Comparison of ENCODE assay signal across 11 cellular contexts in the genomic region with DNA sequence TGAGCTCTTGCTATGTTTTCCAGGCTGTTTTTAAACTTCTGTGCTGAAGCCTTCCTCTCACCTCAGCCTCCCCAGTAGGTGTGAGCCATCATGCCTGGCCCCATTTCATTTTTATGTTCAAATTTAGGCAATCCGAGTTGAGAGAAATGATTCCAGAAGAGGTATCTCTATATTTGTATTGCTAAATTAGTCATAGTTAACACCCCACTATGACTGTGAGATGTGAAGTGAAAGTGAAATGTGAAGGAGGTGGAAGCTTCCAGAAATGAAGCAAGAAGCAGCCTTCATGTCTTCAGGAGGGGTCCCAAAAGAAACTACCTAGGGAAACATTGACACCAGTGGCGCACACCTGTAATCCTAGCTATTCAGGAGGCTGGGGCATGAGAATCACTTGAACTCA. TPM values are rescaled to one million over a fixed set of nuclear protein-coding genes. Genes with fewer than 3 reads are reported as not detected.
DNase-seq lines count a peak whose midpoint lies in the region; ATAC-seq, FAIRE-seq and TF ChIP-seq lines count a peak whose summit lies in the region.
"Had no signal": no experiment of that assay in that cellular context is flagged by ENCODE, and none has a peak within 500 bp of the region (broad histone marks: within the 10 kb centered on the region; RNA-seq: fewer than 3 reads in every experiment).

No MANE protein-coding gene starts in this region.

- no peaks in the 10 kb centered on the region for H3K79me2 ChIP-seq in GM12878 (ENCODE audit: control insufficient read depth, insufficient read depth, low read length)

- in situ Hi-C loops in GM12878 (cut with MboI), result no loop called here

- SMC1A ChIA-PET in GM12878 (lab: Charles Lee; ENCODE audit: uncharacterized antibody, unreplicated experiment), result interaction anchor here (0.8 to 2.0 kb wide), 7 partner anchors 9 to 164 kb away, joined by 3 to 6 read pairs (median 4); no protein-coding TSS in a partner anchor

- no peak overlapping the region; the same call in 1 of the 2 replicates for H2AFZ ChIP-seq in GM12878 (ENCODE audit: control insufficient read depth, low read depth, low read length)

- TF ChIP-seq CTCF in GM12878 (IDR thresholded peaks at IDR 0.05 in 2 of 3, conservative IDR thresholded peaks at IDR 0.05 in 1 of 3; ENCODE audit: control insufficient read depth in 2 of 3, extremely low read depth in 1 of 3, insufficient read depth in 1 of 3, low read depth in 3 of 3, low read length in 3 of 3), result no peak
- no peak for TF ChIP-seq CTCF in sigmoid colon (IDR thresholded peaks at IDR 0.05)

- no peaks in the 10 kb centered on the region for H3K36me3 ChIP-seq in GM12878 (ENCODE audit: control insufficient read depth in 2 of 2, insufficient read depth in 2 of 2, low read length in 1 of 2)
- H3K36me3 ChIP-seq in sigmoid colon, result no peaks in the 10 kb centered on the region

- no TSS peak for BruUV-seq in GM12878 (replicated peaks; lab: Mats Ljungman, UMichigan)

- no peak overlapping the region for H3K27ac ChIP-seq in GM12878 (ENCODE audit: control insufficient read depth, insufficient read depth)
- no peak overlapping the region for H3K27ac ChIP-seq in sigmoid colon

- intact Hi-C loops in GM12878 (cut with micrococcal nuclease; ENCODE audit: unreplicated experiment) (loop anchor here (10.0 kb wide), 1 partner anchor 1400 kb away; the partner anchor contains the start of gene TMA16), sigmoid colon (cut with DNase I) (no loop called here)

- POLR2A ChIA-PET in GM12878 (lab: Charles Lee), result interaction anchor here (0.6 kb wide), 1 partner anchor 218 kb away, joined by 4 read pairs; the partner anchor contains the start of gene TMEM192

- H3K4me1 ChIP-seq in GM12878 (ENCODE audit: control insufficient read depth, insufficient read depth, low read length) (peaks cover 24% of the 10 kb centered on the region), sigmoid colon (no peaks in the 10 kb centered on the region)

- RAD21 ChIA-PET in GM12878 (lab: Charles Lee; ENCODE audit: unreplicated experiment), result interaction anchor here (1.4 kb wide), 1 partner anchor 126 kb away, joined by 3 read pairs; no protein-coding TSS in a partner anchor

- no peak for FAIRE-seq in GM12878 (lab: Jason Lieb, UNC)

- H3K9me3 ChIP-seq in GM12878 (replicated peaks; ENCODE audit: control insufficient read depth, insufficient read depth, low read length), result no peaks in the 10 kb centered on the region; the same call in 2 of the 3 replicates
- H3K9me3 ChIP-seq in sigmoid colon, result no peaks in the 10 kb centered on the region

- H3K27me3 ChIP-seq in GM12878 (replicated peaks in 1 of 2; ENCODE audit: control insufficient read depth in 2 of 2, insufficient read depth in 2 of 2, low read length in 1 of 2) (no peaks in the 10 kb centered on the region), sigmoid colon (no peaks in the 10 kb centered on the region)

- DNase-seq in GM12878 (ENCODE audit: low read depth, low spot score) (peak; percentile 48), SW 1271 (lab: John Stamatoyannopoulos, UW) (no peak), HuH-7 (ENCODE audit: low spot score) (no peak), sigmoid colon (no peak), RKO (ENCODE audit: low spot score) (no peak)
- DNase-seq: activated naive CD4-positive, alpha-beta T cell had no signal

- WGBS in GM12878 (ENCODE audit: insufficient coverage, insufficient replicate concordance, low lambda C conversion rate, missing lambda C conversion rate), result 35% methylated on average over 2 of the region's 2 CpGs
- WGBS in sigmoid colon, 2 donors, result 60 to 84% methylated on average over 2 of the region's 2 CpGs

- TF ChIP-seq EP300 in GM12878 (IDR thresholded peaks at IDR 0.05; ENCODE audit: borderline replicate concordance in 1 of 2, control insufficient read depth in 1 of 2, low read depth in 2 of 2, low read length in 2 of 2) (0 out of 4 replicates have a peak, but pooled peaks of 1 of the 2 experiments have one; percentile 38), sigmoid colon (IDR thresholded peaks at IDR 0.05) (no peak)

- H4K20me1 ChIP-seq in GM12878 (ENCODE audit: control insufficient read depth, insufficient read depth), result no peaks in the 10 kb centered on the region

- peak overlapping the region; percentile 6; the same call in 1 of the 2 replicates for H3K4me2 ChIP-seq in GM12878 (ENCODE audit: control insufficient read depth, insufficient read depth)

- no peak for TF ChIP-seq RAD21 in GM12878 (IDR thresholded peaks at IDR 0.05; ENCODE audit: insufficient read depth, low read depth, low read length)

- H3K4me3 ChIP-seq in GM12878, result no peak overlapping the region
- no peak overlapping the region for H3K4me3 ChIP-seq in sigmoid colon

- CTCF ChIA-PET in GM12878 (lab: Yijun Ruan, JAX), result interaction anchor here (0.8 to 1.4 kb wide), 4 partner anchors 10 to 79 kb away, joined by 3 to 5 read pairs (median 4); no protein-coding TSS in a partner anchor

- ATAC-seq in GM19023 (IDR thresholded peaks at IDR 0.05; ENCODE audit: unreplicated experiment) (peak; percentile 60), GM21723 (IDR thresholded peaks at IDR 0.05; ENCODE audit: unreplicated experiment) (peak; percentile 78), HG03103 (IDR thresholded peaks at IDR 0.05; ENCODE audit: low read depth, unreplicated experiment) (peak; percentile 67), GM12878 (peak; percentile 82)

- no peak overlapping the region for H3K9ac ChIP-seq in GM12878 (ENCODE audit: control insufficient read depth, insufficient read depth, low read length)

- TF ChIP-seq POLR2A in GM12878 (IDR thresholded peaks at IDR 0.05; ENCODE audit: low read depth, low read length), result no peak
- TF ChIP-seq POLR2A in sigmoid colon (IDR thresholded peaks at IDR 0.05), result no peak

TF ChIP-seq in GM12878, 131 proteins besides CTCF, POLR2A, EP300 and RAD21 (continues in another document):
- TF ChIP-seq BCLAF1 (IDR thresholded peaks at IDR 0.05) (no peak), NFXL1 (IDR thresholded peaks at IDR 0.05; ENCODE audit: borderline replicate concordance) (no peak), SIX5 (IDR thresholded peaks at IDR 0.05; ENCODE audit: low read depth, low read length, severe bottlenecking) (no peak), POU2F2 (IDR thresholded peaks at IDR 0.05; ENCODE audit: borderline replicate concordance, low read depth, low read length) (no peak), SUZ12 (IDR thresholded peaks at IDR 0.05; ENCODE audit: unreplicated experiment) (no peak), BCL11A (IDR thresholded peaks at IDR 0.05; ENCODE audit: low read depth, low read length) (no peak), FOS (IDR thresholded peaks at IDR 0.05; ENCODE audit: borderline replicate concordance, extremely low read depth, insufficient read length) (no peak), CBX5 (IDR thresholded peaks at IDR 0.05; ENCODE audit: low read depth) (no peak), BMI1 (IDR thresholded peaks at IDR 0.05; ENCODE audit: borderline replicate concordance) (no peak)
- TF ChIP-seq, protein P1, sequence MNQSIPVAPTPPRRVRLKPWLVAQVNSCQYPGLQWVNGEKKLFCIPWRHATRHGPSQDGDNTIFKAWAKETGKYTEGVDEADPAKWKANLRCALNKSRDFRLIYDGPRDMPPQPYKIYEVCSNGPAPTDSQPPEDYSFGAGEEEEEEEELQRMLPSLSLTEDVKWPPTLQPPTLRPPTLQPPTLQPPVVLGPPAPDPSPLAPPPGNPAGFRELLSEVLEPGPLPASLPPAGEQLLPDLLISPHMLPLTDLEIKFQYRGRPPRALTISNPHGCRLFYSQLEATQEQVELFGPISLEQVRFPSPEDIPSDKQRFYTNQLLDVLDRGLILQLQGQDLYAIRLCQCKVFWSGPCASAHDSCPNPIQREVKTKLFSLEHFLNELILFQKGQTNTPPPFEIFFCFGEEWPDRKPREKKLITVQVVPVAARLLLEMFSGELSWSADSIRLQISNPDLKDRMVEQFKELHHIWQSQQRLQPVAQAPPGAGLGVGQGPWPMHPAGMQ (IDR thresholded peaks at IDR 0.05; ENCODE audit: borderline replicate concordance), result no peak

RNA-seq across cellular contexts. Expression of gene APELA, which starts 17.7 kb away (rescaled TPM):
- not detected in 2 replicates for total RNA-seq in GM12878 (2013; cell fraction: nucleolus; rRNA removed)
- 0.85 and 1.9 TPM in 2 replicates for total RNA-seq in GM12878 (2014; rRNA removed)
- total RNA-seq in GM12878 (2014; rRNA removed; fragmentation: Illumina TruSeq; extraction: Trizol), result 0.55 and 0.89 TPM in 2 replicates
- total RNA-seq in GM12878 (2021), result 0.64 and 1.3 TPM in 2 replicates
- polyA plus RNA-seq in GM12878 (2011; ENCODE audit: low read depth), result 0.12 TPM
- polyA plus RNA-seq in GM12878 (2011; rRNA removed), result 6.9 and 13.1 TPM in 2 replicates
- 2.3 and 2.5 TPM in 2 replicates for polyA plus RNA-seq in GM12878 (2011; cell fraction: cytosol; rRNA removed)
- polyA plus RNA-seq in GM12878 (2011; cell fraction: nucleus; rRNA removed), result 2.4 and 4.1 TPM in 2 replicates
- polyA plus RNA-seq in GM12878 (2012), result 0.30 and 0.42 TPM in 2 replicates
- polyA plus RNA-seq in GM12878 (2014; fragmentation: Illumina TruSeq; extraction: Trizol), result 0.79 and 0.82 TPM in 2 replicates
- polyA plus RNA-seq in GM12878 (2014; fragmentation: Nextera tagmentation; extraction: Ambion mirVana), result 1 to 10 TPM; 1.2 TPM
- 0.86 and 1.4 TPM in 2 replicates for polyA plus RNA-seq in GM12878 (2014; rRNA removed)
- 1 to 10 TPM; 1.7 to 2.0 TPM for polyA plus RNA-seq in GM12878 (2016; fragmentation: Nextera tagmentation; extraction: Ambion mirVana)
- 1.6 and 2.9 TPM in 2 replicates for polyA minus RNA-seq in GM12878 (2011; rRNA and poly(A)+ RNA removed)
- polyA minus RNA-seq in GM12878 (2011; cell fraction: cytosol; rRNA and poly(A)+ RNA removed), result 1.6 and 2.3 TPM in 2 replicates
- polyA minus RNA-seq in GM12878 (2011; cell fraction: nucleus; rRNA and poly(A)+ RNA removed), result 1.7 and 2.9 TPM in 2 replicates
- under 1 TPM in 1 of 4 donors, not detected in 3; 0.27 TPM for total RNA-seq in sigmoid colon
- not detected for polyA plus RNA-seq in sigmoid colon
- total RNA-seq: fibroblast of lung, ureter had no signal
- polyA plus RNA-seq: fibroblast of lung had no signal
